2 cellular contexts compared by ENCODE assay signal in the genomic region with DNA sequence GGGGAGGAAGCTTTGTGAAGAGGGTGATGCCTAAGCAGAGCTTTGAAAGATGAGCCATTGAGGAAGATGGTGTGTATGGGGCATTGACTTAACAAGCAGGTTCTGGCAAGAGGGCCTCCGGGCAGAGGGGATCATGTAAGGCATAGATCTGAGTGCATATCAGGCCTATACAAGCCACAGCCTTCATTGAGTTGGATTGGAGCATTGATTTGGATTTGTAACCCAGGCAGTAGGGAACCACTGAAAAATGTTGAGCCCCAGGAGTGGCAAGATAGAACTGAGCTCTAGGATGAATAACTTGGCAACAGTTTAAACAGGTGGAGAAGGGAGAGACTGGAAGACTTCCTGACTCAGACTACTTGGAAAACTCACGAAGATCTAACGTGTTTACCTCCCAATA.
TF ChIP-seq lines count a peak whose summit lies in the region.

No MANE protein-coding gene starts in this region.

TF ChIP-seq in SK-N-SH, 30 proteins besides CTCF, POLR2A, EP300 and RAD21 (continued from another document):
- no peak for TF ChIP-seq EZH2phosphoT487 (IDR thresholded peaks at IDR 0.05; ENCODE audit: borderline replicate concordance, low read depth)
- TF ChIP-seq, protein P1, sequence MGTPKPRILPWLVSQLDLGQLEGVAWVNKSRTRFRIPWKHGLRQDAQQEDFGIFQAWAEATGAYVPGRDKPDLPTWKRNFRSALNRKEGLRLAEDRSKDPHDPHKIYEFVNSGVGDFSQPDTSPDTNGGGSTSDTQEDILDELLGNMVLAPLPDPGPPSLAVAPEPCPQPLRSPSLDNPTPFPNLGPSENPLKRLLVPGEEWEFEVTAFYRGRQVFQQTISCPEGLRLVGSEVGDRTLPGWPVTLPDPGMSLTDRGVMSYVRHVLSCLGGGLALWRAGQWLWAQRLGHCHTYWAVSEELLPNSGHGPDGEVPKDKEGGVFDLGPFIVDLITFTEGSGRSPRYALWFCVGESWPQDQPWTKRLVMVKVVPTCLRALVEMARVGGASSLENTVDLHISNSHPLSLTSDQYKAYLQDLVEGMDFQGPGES (IDR thresholded peaks at IDR 0.05; ENCODE audit: low read depth, low read length), result no peak
TF ChIP-seq in SK-N-SH: peak in this region for 0.

TF ChIP-seq in SK-N-SH treated with all-trans-retinoic acid at 6 μM for 48 hours, 23 proteins besides CTCF, POLR2A, EP300 and RAD21:
- TF ChIP-seq, protein P2, sequence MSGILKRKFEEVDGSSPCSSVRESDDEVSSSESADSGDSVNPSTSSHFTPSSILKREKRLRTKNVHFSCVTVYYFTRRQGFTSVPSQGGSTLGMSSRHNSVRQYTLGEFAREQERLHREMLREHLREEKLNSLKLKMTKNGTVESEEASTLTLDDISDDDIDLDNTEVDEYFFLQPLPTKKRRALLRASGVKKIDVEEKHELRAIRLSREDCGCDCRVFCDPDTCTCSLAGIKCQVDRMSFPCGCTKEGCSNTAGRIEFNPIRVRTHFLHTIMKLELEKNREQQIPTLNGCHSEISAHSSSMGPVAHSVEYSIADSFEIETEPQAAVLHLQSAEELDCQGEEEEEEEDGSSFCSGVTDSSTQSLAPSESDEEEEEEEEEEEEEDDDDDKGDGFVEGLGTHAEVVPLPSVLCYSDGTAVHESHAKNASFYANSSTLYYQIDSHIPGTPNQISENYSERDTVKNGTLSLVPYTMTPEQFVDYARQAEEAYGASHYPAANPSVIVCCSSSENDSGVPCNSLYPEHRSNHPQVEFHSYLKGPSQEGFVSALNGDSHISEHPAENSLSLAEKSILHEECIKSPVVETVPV (CRISPR knock-in tag; IDR thresholded peaks at IDR 0.05), result no peak
- no peak for TF ChIP-seq OSR1 (CRISPR knock-in tag; IDR thresholded peaks at IDR 0.05)
- no peak for TF ChIP-seq PPARA (CRISPR knock-in tag; IDR thresholded peaks at IDR 0.05; ENCODE audit: borderline replicate concordance)
TF ChIP-seq in SK-N-SH treated with all-trans-retinoic acid at 6 μM for 48 hours: peak in this region for 0.
